In the genomic region with DNA sequence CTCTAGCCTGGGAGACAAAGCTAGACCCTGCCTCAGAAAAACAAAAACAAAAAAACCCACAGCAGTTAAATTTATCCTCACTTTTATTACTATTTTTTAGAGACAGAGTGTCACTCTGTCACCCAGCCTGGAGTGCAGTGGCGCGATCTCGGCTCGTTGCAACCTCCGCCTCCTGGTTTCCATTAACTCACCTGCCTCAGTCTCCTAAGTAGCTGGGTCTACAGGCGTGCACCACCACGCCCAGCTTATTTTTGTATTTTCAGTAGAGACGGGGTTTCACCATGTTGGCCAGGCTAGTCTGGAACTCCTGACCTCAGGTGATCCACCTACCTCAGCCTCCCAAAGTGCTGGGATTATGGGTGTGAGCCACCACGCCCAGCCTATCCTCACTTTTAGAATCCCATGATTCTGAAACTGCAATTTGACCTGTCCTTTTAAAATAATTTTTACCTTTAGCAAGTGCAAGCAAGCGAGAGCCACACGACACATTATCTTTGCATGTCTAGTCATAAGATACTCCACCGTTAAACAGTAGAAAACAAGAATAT, we compare ENCODE assay signal across 8 cellular contexts. TPM values are rescaled to one million over a fixed set of nuclear protein-coding genes. Genes with fewer than 3 reads are reported as not detected.
DNase-seq lines count a peak whose midpoint lies in the region; TF ChIP-seq lines count a peak whose summit lies in the region.
"Not testable (repeated sequence)": the region's sequence is repeated elsewhere in the genome, so short reads cannot be mapped to it uniquely, and the experiment has no call there.

No MANE protein-coding gene starts in this region.

- not testable (repeated sequence) for H3K9me2 ChIP-seq in hepatocyte (replicated peaks; ENCODE audit: insufficient read depth)

- WGBS in ectodermal cell, 2 experiments, result 94 to 96% methylated on average over 12 of the region's 12 CpGs
- WGBS in hepatocyte (ENCODE audit: low lambda C conversion rate, missing lambda C conversion rate), result 90% methylated on average over 12 of the region's 12 CpGs

- H3K4me3 Mint-ChIP-seq in Caco-2 (ENCODE audit: unreplicated experiment) (peak overlapping the region; percentile 84), neural crest cell (peak overlapping the region; percentile 94), type B pancreatic cell (peak overlapping the region; percentile 95)
- peak overlapping the region; percentile 98 for H3K4me3 Mint-ChIP-seq in T-helper 1 cell treated with Interleukin-12 subunit alpha and Interleukin-12 subunit beta and Interleukin-4 antibody, amounts not matched to agents 30 μg/mL and 1 μg/mL, for 36 hours
- peak overlapping the region; percentile 98 for H3K4me3 Mint-ChIP-seq in activated naive CD4-positive, alpha-beta T cell treated with anti-CD3 and anti-CD28 coated beads for 36 hours

- not testable (repeated sequence) for H3K4me1 ChIP-seq in Caco-2
- peaks cover 19% of the 10 kb centered on the region for H3K4me1 ChIP-seq in ectodermal cell (ENCODE audit: control insufficient read depth, insufficient read depth, low read length)
- peaks cover 12% of the 10 kb centered on the region for H3K4me1 ChIP-seq in hepatocyte (ENCODE audit: insufficient read depth)

- peak overlapping the region; percentile 76 for H3K4me2 ChIP-seq in hepatocyte

- H3K4me3 ChIP-seq in Caco-2 (ENCODE audit: low read depth, low read length), result not testable (repeated sequence)
- H3K4me3 ChIP-seq in Jurkat, Clone E6-1 (ENCODE audit: low read length), result peak overlapping the region; percentile 91
- H3K4me3 ChIP-seq in ectodermal cell (ENCODE audit: insufficient read depth, low read depth, low read length), result peak overlapping the region; percentile 95
- peak overlapping the region; percentile 98 for H3K4me3 ChIP-seq in hepatocyte

- H4K20me1 ChIP-seq in hepatocyte (ENCODE audit: insufficient read depth, poor library complexity, severe bottlenecking), result peaks cover 39% of the 10 kb centered on the region

- not testable (repeated sequence) for H3K36me3 ChIP-seq in Caco-2 (ENCODE audit: control insufficient read depth, insufficient read depth, low read length); ectodermal cell (ENCODE audit: control insufficient read depth, insufficient read depth, low read length); hepatocyte (replicated peaks; ENCODE audit: insufficient read depth, low read depth)

- H3K27ac ChIP-seq in ectodermal cell (ENCODE audit: insufficient read depth, low read depth, low read length, poor library complexity, severe bottlenecking), result not testable (repeated sequence)
- peak overlapping the region; percentile 29 for H3K27ac ChIP-seq in hepatocyte

- not testable (repeated sequence) for H3K27me3 ChIP-seq in Caco-2 (replicated peaks; ENCODE audit: control insufficient read depth, insufficient read depth, low read length); ectodermal cell (ENCODE audit: control insufficient read depth, insufficient read depth, low read length, poor library complexity, severe bottlenecking); hepatocyte

- H3K27ac Mint-ChIP-seq in Caco-2 (ENCODE audit: unreplicated experiment), result peak overlapping the region; percentile 88
- H3K27ac Mint-ChIP-seq in T-helper 1 cell treated with Interleukin-12 subunit alpha and Interleukin-12 subunit beta and Interleukin-4 antibody, amounts not matched to agents 30 μg/mL and 1 μg/mL, for 36 hours, result peak overlapping the region; percentile 97
- H3K27ac Mint-ChIP-seq in activated naive CD4-positive, alpha-beta T cell treated with anti-CD3 and anti-CD28 coated beads for 36 hours, result peak overlapping the region; percentile 99
- peak overlapping the region; percentile 10 for H3K27ac Mint-ChIP-seq in neural crest cell (ENCODE audit: unreplicated experiment)
- H3K27ac Mint-ChIP-seq in type B pancreatic cell, result peak overlapping the region; percentile 98

- H3K79me2 ChIP-seq in hepatocyte, result peaks cover 83% of the 10 kb centered on the region

- CTCF ChIA-PET in Caco-2 (lab: Charles Lee), result interaction anchor here (0.6 to 2.1 kb wide), 4 partner anchors 10 to 918 kb away, joined by 4 to 10 read pairs (median 4); no protein-coding TSS in a partner anchor
- CTCF ChIA-PET in activated naive CD4-positive, alpha-beta T cell treated with anti-CD3 and anti-CD28 coated beads for 36 hours (lab: Charles Lee), result interaction anchor here (1.2 to 3.0 kb wide), 5 partner anchors 9 to 49 kb away, joined by 3 to 37 read pairs (median 12); no protein-coding TSS in a partner anchor

- not testable (repeated sequence) for TF ChIP-seq CTCF in Caco-2 (IDR thresholded peaks at IDR 0.05; ENCODE audit: insufficient read depth in 1 of 2, low read depth in 1 of 2, low read length in 1 of 2, severe bottlenecking in 1 of 2, unreplicated experiment in 1 of 2); hepatocyte (IDR thresholded peaks at IDR 0.05; ENCODE audit: poor library complexity); neural crest cell (conservative IDR thresholded peaks at IDR 0.05); type B pancreatic cell (conservative IDR thresholded peaks at IDR 0.05)

- POLR2A ChIA-PET in Caco-2 (lab: Charles Lee), result interaction anchor here (0.8 to 1.5 kb wide), 3 partner anchors 15 to 43 kb away, joined by 3 to 11 read pairs (median 5); no protein-coding TSS in a partner anchor

- not testable (repeated sequence) for H2AFZ ChIP-seq in hepatocyte

- intact Hi-C loops in Caco-2 (cut with micrococcal nuclease; ENCODE audit: unreplicated experiment), result not testable (repeated sequence)
- intact Hi-C loops in activated naive CD4-positive, alpha-beta T cell treated with anti-CD3 and anti-CD28 coated beads for 36 hours (cut with micrococcal nuclease), result loop anchor here (5.0 kb wide), 1 partner anchor 154 kb away; no protein-coding TSS in a partner anchor

- BruUV-seq in Caco-2 (replicated peaks; lab: Mats Ljungman, UMichigan), result not testable (repeated sequence)

- H3K36me3 Mint-ChIP-seq in Caco-2 (ENCODE audit: insufficient read depth, unreplicated experiment) (peaks cover 34% of the 10 kb centered on the region), type B pancreatic cell (peaks cover 11% of the 10 kb centered on the region)
- H3K36me3 Mint-ChIP-seq in T-helper 1 cell treated with Interleukin-12 subunit alpha and Interleukin-12 subunit beta and Interleukin-4 antibody, amounts not matched to agents 30 μg/mL and 1 μg/mL, for 36 hours (ENCODE audit: low read depth), result peaks cover 20% of the 10 kb centered on the region
- peaks cover 21% of the 10 kb centered on the region for H3K36me3 Mint-ChIP-seq in activated naive CD4-positive, alpha-beta T cell treated with anti-CD3 and anti-CD28 coated beads for 36 hours (ENCODE audit: low read depth)
- H3K36me3 Mint-ChIP-seq in neural crest cell (ENCODE audit: low read depth), result not testable (repeated sequence)

- not testable (repeated sequence) for H3K4me1 Mint-ChIP-seq in Caco-2 (ENCODE audit: low read depth, unreplicated experiment)
- H3K4me1 Mint-ChIP-seq in T-helper 1 cell treated with Interleukin-12 subunit alpha and Interleukin-12 subunit beta and Interleukin-4 antibody, amounts not matched to agents 30 μg/mL and 1 μg/mL, for 36 hours (ENCODE audit: low read depth), result peaks cover 41% of the 10 kb centered on the region
- peaks cover 53% of the 10 kb centered on the region for H3K4me1 Mint-ChIP-seq in activated naive CD4-positive, alpha-beta T cell treated with anti-CD3 and anti-CD28 coated beads for 36 hours (ENCODE audit: low read depth)
- H3K4me1 Mint-ChIP-seq in neural crest cell, result peaks cover 42% of the 10 kb centered on the region
- peaks cover 23% of the 10 kb centered on the region for H3K4me1 Mint-ChIP-seq in type B pancreatic cell (ENCODE audit: unreplicated experiment)

- not testable (repeated sequence) for DNase-seq in Caco-2; Jurkat, Clone E6-1 (ENCODE audit: low read depth, low spot score); activated naive CD4-positive, alpha-beta T cell treated with anti-CD3 and anti-CD28 coated beads for 36 hours; hepatocyte (ENCODE audit: low spot score); neural crest cell (ENCODE audit: low read depth, low spot score); type B pancreatic cell (ENCODE audit: extremely low spot score, unreplicated experiment)

- H3K9me3 ChIP-seq in Caco-2; ectodermal cell (ENCODE audit: control insufficient read depth, low read length); hepatocyte (ENCODE audit: low read depth): not testable (repeated sequence)

- not testable (repeated sequence) for H3K27me3 Mint-ChIP-seq in Caco-2 (ENCODE audit: insufficient read depth, unreplicated experiment); T-helper 1 cell treated with Interleukin-12 subunit alpha and Interleukin-12 subunit beta and Interleukin-4 antibody, amounts not matched to agents 30 μg/mL and 1 μg/mL, for 36 hours (ENCODE audit: low read depth); activated naive CD4-positive, alpha-beta T cell treated with anti-CD3 and anti-CD28 coated beads for 36 hours (ENCODE audit: low read depth); neural crest cell (ENCODE audit: low read depth); type B pancreatic cell

- H3K9me3 Mint-ChIP-seq in Caco-2 (ENCODE audit: unreplicated experiment); T-helper 1 cell treated with Interleukin-12 subunit alpha and Interleukin-12 subunit beta and Interleukin-4 antibody, amounts not matched to agents 30 μg/mL and 1 μg/mL, for 36 hours; activated naive CD4-positive, alpha-beta T cell treated with anti-CD3 and anti-CD28 coated beads for 36 hours; neural crest cell; type B pancreatic cell: not testable (repeated sequence)

RNA-seq across cellular contexts. Expression of gene YY1, which starts 2.6 kb away (rescaled TPM):
- total RNA-seq in Caco-2 (2022) (91.0 and 94.1 TPM in 2 replicates), hepatocyte (52.6 and 58.5 TPM in 2 replicates), neural crest cell (72.0 and 79.9 TPM in 2 replicates), type B pancreatic cell (ENCODE audit: low replicate concordance) (79.8 and 98.0 TPM in 2 replicates)
- polyA plus RNA-seq in Jurkat, Clone E6-1 (2012; ENCODE audit: insufficient read depth, insufficient read length), result 135 TPM
- total RNA-seq in activated naive CD4-positive, alpha-beta T cell treated with anti-CD3 and anti-CD28 coated beads for 36 hours, result 10 to 100 TPM; 82.4 to 85.0 TPM
- 103 TPM for polyA plus RNA-seq in ectodermal cell (2013, experiment 1 of 4)
- polyA plus RNA-seq in ectodermal cell (2013, experiment 2 of 4), result 102 TPM
- polyA plus RNA-seq in ectodermal cell (2013, experiment 3 of 4), result 74.3 TPM
- 72.7 TPM for polyA plus RNA-seq in ectodermal cell (2013, experiment 4 of 4)
- polyA plus RNA-seq in hepatocyte, result 27.3 and 32.6 TPM in 2 replicates

Comparison
In these comparisons a context has a peak if more than half of its experiments do, and no peak if none do; other contexts are left out.
1. H3K27ac Mint-ChIP-seq: peak in every context shown above with its lines; median percentile 99 in activated naive CD4-positive, alpha-beta T cell treated with anti-CD3 and anti-CD28 coated beads for 36 hours; 98 in type B pancreatic cell; 97 in T-helper 1 cell treated with Interleukin-12 subunit alpha and Interleukin-12 subunit beta and Interleukin-4 antibody, amounts not matched to agents 30 μg/mL and 1 μg/mL, for 36 hours; 88 in Caco-2; 10 in neural crest cell.